Comparison of ENCODE assay signal across 14 cellular contexts in genomic region chr5:143145388-143145787, GRCh38.
DNase-seq lines count a peak whose midpoint lies in the region; ATAC-seq, FAIRE-seq and TF ChIP-seq lines count a peak whose summit lies in the region.
"Had no signal": no experiment of that assay in that cellular context is flagged by ENCODE, and none has a peak within 500 bp of the region (broad histone marks: within the 10 kb centered on the region; RNA-seq: fewer than 3 reads in every experiment).

No MANE protein-coding gene starts in this region.

- H3K9ac ChIP-seq in kidney (ENCODE audit: low read length in 2 of 2), result no peak overlapping the region

- TF ChIP-seq POLR2A in transverse colon (IDR thresholded peaks at IDR 0.05), result no peak

- H3K4me1 Mint-ChIP-seq in activated naive CD4-positive, alpha-beta T cell treated with anti-CD3 and anti-CD28 coated beads, Interleukin-2, amount 50 U/mL, for 24 hours, result peaks cover 11% of the 10 kb centered on the region
- peaks cover 4% of the 10 kb centered on the region for H3K4me1 Mint-ChIP-seq in activated naive CD4-positive, alpha-beta T cell treated with anti-CD3 and anti-CD28 coated beads for 36 hours (ENCODE audit: low read depth)
- H3K4me1 Mint-ChIP-seq in dendritic cell treated with granulocyte-macrophage colony-stimulating factor and Interleukin-4, amounts not matched to agents 40 ng/mL and 50 ng/mL, for 4 days (ENCODE audit: low read depth), result peaks cover 37% of the 10 kb centered on the region
- H3K4me1 Mint-ChIP-seq in nephron, result peaks cover 56% of the 10 kb centered on the region

- no peak for ATAC-seq in esophagus mucosa
- ATAC-seq: Panc1 had no signal

- intact Hi-C loops in activated naive CD4-positive, alpha-beta T cell treated with anti-CD3 and anti-CD28 coated beads for 36 hours (cut with micrococcal nuclease), result no loop called here
- intact Hi-C loops in dendritic cell treated with granulocyte-macrophage colony-stimulating factor and Interleukin-4, amounts not matched to agents 40 ng/mL and 50 ng/mL, for 4 days (cut with micrococcal nuclease), result no loop called here
- intact Hi-C loops in transverse colon (cut with DNase I; ENCODE audit: low total_unique reads) (no loop called here), kidney (cut with DNase I) (no loop called here)

- TF ChIP-seq EP300 in transverse colon (IDR thresholded peaks at IDR 0.05; ENCODE audit: low read depth), result no peak

- FAIRE-seq in kidney (lab: Jason Lieb, UNC), result no peak

- peak overlapping the region; percentile 10 for H3K27ac Mint-ChIP-seq in activated naive CD4-positive, alpha-beta T cell treated with anti-CD3 and anti-CD28 coated beads, Interleukin-2, amount 50 U/mL, for 24 hours
- no peak overlapping the region for H3K27ac Mint-ChIP-seq in activated naive CD4-positive, alpha-beta T cell treated with anti-CD3 and anti-CD28 coated beads for 36 hours
- H3K27ac Mint-ChIP-seq in dendritic cell treated with granulocyte-macrophage colony-stimulating factor and Interleukin-4, amounts not matched to agents 40 ng/mL and 50 ng/mL, for 4 days, result peak overlapping the region; percentile 61
- H3K27ac Mint-ChIP-seq in nephron, result peak overlapping the region; percentile 9 to 71 (median 70)
- H3K27ac Mint-ChIP-seq: activated naive CD8-positive, alpha-beta T cell treated with anti-CD3 and anti-CD28 coated beads, Interleukin-2, amount 10 ng/mL, durations not matched to agents 7 days and 5 days had no signal

- DNase-seq in activated naive CD4-positive, alpha-beta T cell treated with anti-CD3 and anti-CD28 coated beads for 36 hours, result no peak
- DNase-seq in transverse colon (no peak), RPMI8226 (no peak), kidney (no peak)
- DNase-seq: activated naive CD8-positive, alpha-beta T cell treated with anti-CD3 and anti-CD28 coated beads, Interleukin-2, amount 10 ng/mL, durations not matched to agents 7 days and 5 days; effector CD4-positive, alpha-beta T cell; NCI-H1048; NCI-H446 treated with DMSO at 0.1 percent for 48 hours; retina had no signal

- H3K36me3 Mint-ChIP-seq in activated naive CD4-positive, alpha-beta T cell treated with anti-CD3 and anti-CD28 coated beads, Interleukin-2, amount 50 U/mL, for 24 hours, result peaks cover 23% of the 10 kb centered on the region
- peaks cover 9% of the 10 kb centered on the region for H3K36me3 Mint-ChIP-seq in activated naive CD4-positive, alpha-beta T cell treated with anti-CD3 and anti-CD28 coated beads for 36 hours (ENCODE audit: low read depth)
- H3K36me3 Mint-ChIP-seq in dendritic cell treated with granulocyte-macrophage colony-stimulating factor and Interleukin-4, amounts not matched to agents 40 ng/mL and 50 ng/mL, for 4 days (ENCODE audit: low read depth), result peaks cover 56% of the 10 kb centered on the region
- H3K36me3 Mint-ChIP-seq in nephron (ENCODE audit: low read depth), result peaks cover 4% of the 10 kb centered on the region

- H3K36me3 ChIP-seq in transverse colon (peaks cover 0 to 3% (median 0%) of the 10 kb centered on the region in 4 donors), kidney (ENCODE audit: control insufficient read depth in 1 of 2, insufficient read depth in 2 of 2, low read length in 2 of 2) (peaks cover 0 to 7% of the 10 kb centered on the region in 2 donors)

- no peaks in the 10 kb centered on the region for H3K27me3 Mint-ChIP-seq in activated naive CD4-positive, alpha-beta T cell treated with anti-CD3 and anti-CD28 coated beads, Interleukin-2, amount 50 U/mL, for 24 hours
- H3K27me3 Mint-ChIP-seq in activated naive CD4-positive, alpha-beta T cell treated with anti-CD3 and anti-CD28 coated beads for 36 hours (ENCODE audit: low read depth), result no peaks in the 10 kb centered on the region
- H3K27me3 Mint-ChIP-seq in dendritic cell treated with granulocyte-macrophage colony-stimulating factor and Interleukin-4, amounts not matched to agents 40 ng/mL and 50 ng/mL, for 4 days, result no peaks in the 10 kb centered on the region
- H3K27me3 Mint-ChIP-seq in nephron (ENCODE audit: low read depth), result no peaks in the 10 kb centered on the region
- H3K27me3 Mint-ChIP-seq: activated naive CD8-positive, alpha-beta T cell treated with anti-CD3 and anti-CD28 coated beads, Interleukin-2, amount 10 ng/mL, durations not matched to agents 7 days and 5 days had no signal

- H3K9me3 ChIP-seq in transverse colon (no peaks in the 10 kb centered on the region), kidney (ENCODE audit: control insufficient read depth in 1 of 2, low read length in 2 of 2) (no peaks in the 10 kb centered on the region)

- H3K4me1 ChIP-seq in transverse colon (peaks cover 0 to 9% (median 2%) of the 10 kb centered on the region in 4 donors), kidney (ENCODE audit: control insufficient read depth in 1 of 2, insufficient read depth in 1 of 2, low read depth in 1 of 2, low read length in 2 of 2) (peaks cover 11 to 31% of the 10 kb centered on the region in 2 donors)

- H3K4me3 Mint-ChIP-seq in activated naive CD4-positive, alpha-beta T cell treated with anti-CD3 and anti-CD28 coated beads, Interleukin-2, amount 50 U/mL, for 24 hours, result no peak overlapping the region
- H3K4me3 Mint-ChIP-seq in activated naive CD4-positive, alpha-beta T cell treated with anti-CD3 and anti-CD28 coated beads for 36 hours, result no peak overlapping the region
- H3K4me3 Mint-ChIP-seq in dendritic cell treated with granulocyte-macrophage colony-stimulating factor and Interleukin-4, amounts not matched to agents 40 ng/mL and 50 ng/mL, for 4 days, result peak overlapping the region; percentile 39
- no peak overlapping the region for H3K4me3 Mint-ChIP-seq in nephron
- H3K4me3 Mint-ChIP-seq: activated naive CD8-positive, alpha-beta T cell treated with anti-CD3 and anti-CD28 coated beads, Interleukin-2, amount 10 ng/mL, durations not matched to agents 7 days and 5 days had no signal

- peak overlapping the region; percentile 40 to 55 (median 47) for H3K27ac ChIP-seq in transverse colon
- peak overlapping the region in 1 of 2 donors; percentile 9 for H3K27ac ChIP-seq in kidney (ENCODE audit: low read depth in 2 of 2, low read length in 2 of 2)

- H3K4me3 ChIP-seq in transverse colon (no peak overlapping the region), kidney (ENCODE audit: low read length in 2 of 2) (peak overlapping the region in 1 of 2 donors; percentile 4)

- TF ChIP-seq CTCF in nephron (IDR thresholded peaks at IDR 0.05; ENCODE audit: unreplicated experiment in 3 of 3), result no peak
- no peak for TF ChIP-seq CTCF in transverse colon (IDR thresholded peaks at IDR 0.05)
- TF ChIP-seq CTCF in kidney (IDR thresholded peaks at IDR 0.05; ENCODE audit: borderline replicate concordance, extremely low read depth, insufficient read depth), result no peak

- no peaks in the 10 kb centered on the region for H3K27me3 ChIP-seq in transverse colon

- CTCF ChIA-PET in activated naive CD4-positive, alpha-beta T cell treated with anti-CD3 and anti-CD28 coated beads for 36 hours (lab: Charles Lee), result interaction anchor here (1.0 kb wide), 1 partner anchor 143 kb away, joined by 3 read pairs; no protein-coding TSS in a partner anchor

- WGBS in transverse colon (ENCODE audit: low coverage in 1 of 2), 2 donors, result 64% methylated on average over 6 of the region's 6 CpGs

- H3K9me3 Mint-ChIP-seq in activated naive CD4-positive, alpha-beta T cell treated with anti-CD3 and anti-CD28 coated beads, Interleukin-2, amount 50 U/mL, for 24 hours, result no peaks in the 10 kb centered on the region
- no peaks in the 10 kb centered on the region for H3K9me3 Mint-ChIP-seq in activated naive CD4-positive, alpha-beta T cell treated with anti-CD3 and anti-CD28 coated beads for 36 hours
- no peaks in the 10 kb centered on the region for H3K9me3 Mint-ChIP-seq in dendritic cell treated with granulocyte-macrophage colony-stimulating factor and Interleukin-4, amounts not matched to agents 40 ng/mL and 50 ng/mL, for 4 days
- no peaks in the 10 kb centered on the region for H3K9me3 Mint-ChIP-seq in nephron
- H3K9me3 Mint-ChIP-seq: activated naive CD8-positive, alpha-beta T cell treated with anti-CD3 and anti-CD28 coated beads, Interleukin-2, amount 10 ng/mL, durations not matched to agents 7 days and 5 days had no signal

- in situ Hi-C loops in transverse colon (cut with MboI; ENCODE audit: low pct_ligation_motif_present in 1 of 4, low pct_unique_long_range_greater_than_20kb in 1 of 4, low sequenced_read_pairs in 3 of 4), result no loop called here
